ENCODE assay signal across 13 cellular contexts in genomic region chr2:127101048-127101611, GRCh38. TPM values are rescaled to one million over a fixed set of nuclear protein-coding genes. Genes with fewer than 3 reads are reported as not detected.
DNase-seq lines count a peak whose midpoint lies in the region; ATAC-seq and TF ChIP-seq lines count a peak whose summit lies in the region.
"Had no signal": no experiment of that assay in that cellular context is flagged by ENCODE, and none has a peak within 500 bp of the region (broad histone marks: within the 10 kb centered on the region; RNA-seq: fewer than 3 reads in every experiment).

No MANE protein-coding gene starts in this region.

- H3K4me3 ChIP-seq in BLaER1 = no peak overlapping the region
- H3K4me3 ChIP-seq in WERI-Rb-1 (ENCODE audit: low read depth, low read length) = no peak overlapping the region
- no peak overlapping the region for H3K4me3 ChIP-seq in left lung
- H3K4me3 ChIP-seq in sigmoid colon = no peak overlapping the region
- H3K4me3 ChIP-seq: GM23338 had no signal

- H3K27ac ChIP-seq in BLaER1 (peak overlapping the region; percentile 63; the same call in 1 of the 2 replicates), WERI-Rb-1 (peak overlapping the region; percentile 40), left lung (no peak overlapping the region), sigmoid colon (no peak overlapping the region)

- H3K27me3 ChIP-seq in BLaER1 (no peaks in the 10 kb centered on the region), WERI-Rb-1 (ENCODE audit: insufficient read depth, low read depth, severe bottlenecking) (no peaks in the 10 kb centered on the region), left lung (peaks cover 0 to 14% of the 10 kb centered on the region in 2 donors), sigmoid colon (no peaks in the 10 kb centered on the region)

- no peak for ATAC-seq in left lung
- ATAC-seq in HG02759 (IDR thresholded peaks at IDR 0.05; ENCODE audit: unreplicated experiment) = no peak
- ATAC-seq: activated CD8-positive, alpha-beta T cell treated with anti-CD3 and anti-CD28 coated beads, Interleukin-2, amount 10 ng/mL, durations not matched to agents 7 days and 5 days; GM23338 had no signal

- H3K9ac ChIP-seq in BLaER1 = peak overlapping the region; percentile 34; the same call in 1 of the 2 replicates

- TF ChIP-seq POLR2A in sigmoid colon (IDR thresholded peaks at IDR 0.05) = no peak

- intact Hi-C loops in left lung (cut with DNase I) = no loop called here
- intact Hi-C loops in sigmoid colon (cut with DNase I) = no loop called here

- no peak for DNase-seq in WERI-Rb-1
- DNase-seq in left lung = peak; percentile 18 to 29
- DNase-seq in sigmoid colon = peak; percentile 57
- no peak for DNase-seq in NOMO-1 treated with DMSO at 0.1 percent for 48 hours (lab: John Stamatoyannopoulos, UW; ENCODE audit: unreplicated experiment)
- DNase-seq in hippocampal formation (lab: John Stamatoyannopoulos, UW) = no peak
- DNase-seq in activated CD8-positive, alpha-beta memory T cell treated with anti-CD3 and anti-CD28 coated beads for 24 hours = no peak
- DNase-seq: activated CD8-positive, alpha-beta T cell treated with anti-CD3 and anti-CD28 coated beads, Interleukin-2, amount 10 ng/mL, durations not matched to agents 7 days and 5 days; NCI-H1417; RPMI8226; stimulated activated naive CD4-positive, alpha-beta T cell treated with Interleukin-2 at 50 U/mL for 16 hours had no signal

- peaks cover 93% of the 10 kb centered on the region for H4K20me1 ChIP-seq in BLaER1

- H3K36me3 ChIP-seq in BLaER1 (peaks cover 34% of the 10 kb centered on the region), WERI-Rb-1 (peaks cover 38% of the 10 kb centered on the region), left lung (no peaks in the 10 kb centered on the region), sigmoid colon (no peaks in the 10 kb centered on the region)

- H3K9me3 ChIP-seq in BLaER1 = no peaks in the 10 kb centered on the region
- no peaks in the 10 kb centered on the region for H3K9me3 ChIP-seq in WERI-Rb-1 (ENCODE audit: severe bottlenecking)
- no peaks in the 10 kb centered on the region for H3K9me3 ChIP-seq in left lung
- H3K9me3 ChIP-seq in sigmoid colon = no peaks in the 10 kb centered on the region

- 52 to 78% methylated on average over 6 of the region's 6 CpGs for WGBS in sigmoid colon, 2 donors

- H3K4me2 ChIP-seq in BLaER1 = peak overlapping the region; percentile 100
- H3K4me2 ChIP-seq: GM23338 had no signal

- H3K4me1 ChIP-seq in BLaER1 = peaks cover 97% of the 10 kb centered on the region
- H3K4me1 ChIP-seq in left lung = peaks cover 7% of the 10 kb centered on the region in 2 donors
- H3K4me1 ChIP-seq in sigmoid colon = peaks cover 0 to 57% (median 42%) of the 10 kb centered on the region in 4 donors

- no peak for TF ChIP-seq EP300 in sigmoid colon (IDR thresholded peaks at IDR 0.05)

- TF ChIP-seq CTCF in WERI-Rb-1 (IDR thresholded peaks at IDR 0.05; ENCODE audit: low read depth, low read length) (no peak), left lung (IDR thresholded peaks at IDR 0.05) (no peak), sigmoid colon (IDR thresholded peaks at IDR 0.05) (no peak)

RNA-seq across cellular contexts. Expression of gene BIN1, which starts 5.8 kb away (rescaled TPM):
- total RNA-seq in left lung (10 to 100 TPM; 32.0 to 36.0 TPM), sigmoid colon (10 to 100 TPM; 36.1 to 57.9 (median 43.2) TPM)
- polyA plus RNA-seq in sigmoid colon = 10 to 100 TPM; 20.3 to 52.9 (median 34.8) TPM

Comparison
In these comparisons a context has a peak if more than half of its experiments do, and no peak if none do; other contexts are left out.
1. H3K27ac ChIP-seq: peak in BLaER1 (single experiment) and WERI-Rb-1 (single experiment); none in left lung (0 of 2) and sigmoid colon (0 of 4).
2. DNase-seq: peak in left lung (2 of 2) and sigmoid colon (single experiment); none in WERI-Rb-1 (single experiment), NOMO-1 treated with DMSO at 0.1 percent for 48 hours (single experiment), hippocampal formation (0 of 2) and activated CD8-positive, alpha-beta memory T cell treated with anti-CD3 and anti-CD28 coated beads for 24 hours (single experiment).